In genomic region chr14:72616294-72616693, GRCh38 we compare ENCODE assay signal across 13 cellular contexts.
DNase-seq lines count a peak whose midpoint lies in the region; TF ChIP-seq lines count a peak whose summit lies in the region.
"Had no signal": no experiment of that assay in that cellular context is flagged by ENCODE, and none has a peak within 500 bp of the region (broad histone marks: within the 10 kb centered on the region; RNA-seq: fewer than 3 reads in every experiment).

No MANE protein-coding gene starts in this region.

- H3K4me3 Mint-ChIP-seq in MCF 10A (ENCODE audit: unreplicated experiment) (no peak overlapping the region), type B pancreatic cell (peak overlapping the region; percentile 16)

- H3K4me1 ChIP-seq in mammary epithelial cell (ENCODE audit: insufficient read depth, low read length) (peaks cover 48% of the 10 kb centered on the region), prostate gland (replicated peaks) (no peaks in the 10 kb centered on the region)

- H3K9me3 ChIP-seq in mammary epithelial cell (replicated peaks; ENCODE audit: insufficient read depth, low read length) = no peaks in the 10 kb centered on the region
- no peaks in the 10 kb centered on the region for H3K9me3 ChIP-seq in prostate gland

- POLR2A ChIA-PET in MCF 10A (lab: Yijun Ruan, JAX) = no interaction called here

- H4K20me1 ChIP-seq in mammary epithelial cell (ENCODE audit: insufficient read depth, low read length) = no peaks in the 10 kb centered on the region

- H3K36me3 Mint-ChIP-seq in MCF 10A (ENCODE audit: insufficient read depth, unreplicated experiment) (no peaks in the 10 kb centered on the region), type B pancreatic cell (no peaks in the 10 kb centered on the region)

- no peaks in the 10 kb centered on the region for H3K79me2 ChIP-seq in mammary epithelial cell (ENCODE audit: insufficient read depth, low read length)

- H3K36me3 ChIP-seq in mammary epithelial cell (ENCODE audit: insufficient read depth, low read length) (no peaks in the 10 kb centered on the region), prostate gland (no peaks in the 10 kb centered on the region)

- DNase-seq in MCF 10A (ENCODE audit: unreplicated experiment) (no peak), mammary epithelial cell (no peak), dermis blood vessel endothelial cell (peak; percentile 29), left kidney (ENCODE audit: low read depth, low spot score) (peak; percentile 61), type B pancreatic cell (ENCODE audit: extremely low spot score, unreplicated experiment) (peak; percentile 18), prostate gland (ENCODE audit: low spot score) (no peak), RPMI8226 (no peak), DMS153 treated with DMSO at 0.1 percent for 48 hours (lab: John Stamatoyannopoulos, UW; ENCODE audit: unreplicated experiment) (no peak)
- DNase-seq: activated naive CD4-positive, alpha-beta T cell treated with anti-CD3 and anti-CD28 coated beads, Interleukin-2, amount 50 U/mL, for 16 hours; cerebellar nuclear complex; Kasumi-1; NCI-H1694 had no signal

- BruUV-seq in MCF 10A (replicated peaks; lab: Mats Ljungman, UMichigan) (no TSS peak), mammary epithelial cell (replicated peaks; lab: Mats Ljungman, UMichigan) (no TSS peak)

- no peaks in the 10 kb centered on the region for H3K27me3 ChIP-seq in mammary epithelial cell (ENCODE audit: insufficient read depth, low read length)
- no peaks in the 10 kb centered on the region for H3K27me3 ChIP-seq in prostate gland (replicated peaks; ENCODE audit: insufficient read depth)

- in situ Hi-C loops in mammary epithelial cell (cut with MboI; ENCODE audit: low sequenced_read_pairs in 2 of 2) = no loop called here

- peak overlapping the region; percentile 61 for H3K27ac Mint-ChIP-seq in MCF 10A (ENCODE audit: low read depth, unreplicated experiment)
- H3K27ac Mint-ChIP-seq in type B pancreatic cell = peak overlapping the region; percentile 21

- H3K4me2 ChIP-seq in mammary epithelial cell (ENCODE audit: insufficient read depth, low read depth, low read length) = no peak overlapping the region

- H3K27ac ChIP-seq in mammary epithelial cell (ENCODE audit: insufficient read depth, low read depth, low read length) (no peak overlapping the region), prostate gland (no peak overlapping the region)
- H3K27ac ChIP-seq: HL-60 had no signal

- CTCF ChIA-PET in MCF 10A (lab: Yijun Ruan, JAX) (no interaction called here), mammary epithelial cell (lab: Charles Lee; ENCODE audit: low non-redundant PET) (no interaction called here)

- H3K9me3 Mint-ChIP-seq in MCF 10A (ENCODE audit: unreplicated experiment) (no peaks in the 10 kb centered on the region), type B pancreatic cell (no peaks in the 10 kb centered on the region)

- TF ChIP-seq CTCF in MCF 10A (IDR thresholded peaks at IDR 0.05; ENCODE audit: unreplicated experiment) (no peak), mammary epithelial cell (conservative IDR thresholded peaks at IDR 0.05 in 1 of 2, IDR thresholded peaks at IDR 0.05 in 1 of 2; ENCODE audit: extremely low read depth in 1 of 2, insufficient read depth in 1 of 2, low read depth in 1 of 2, low read length in 2 of 2) (no peak), type B pancreatic cell (conservative IDR thresholded peaks at IDR 0.05) (no peak), prostate gland (IDR thresholded peaks at IDR 0.05) (no peak)

- H3K4me3 ChIP-seq in mammary epithelial cell (replicated peaks in 1 of 3; ENCODE audit: insufficient read depth in 1 of 3, low read depth in 2 of 3, low read length in 3 of 3) (no peak overlapping the region), prostate gland (no peak overlapping the region)

- intact Hi-C loops in MCF 10A (cut with micrococcal nuclease) (no loop called here), mammary epithelial cell (cut with micrococcal nuclease) (loop anchor here (5.0 kb wide), 2 partner anchors 51 to 276 kb away; partner anchors contain the start of gene DPF3), prostate gland (cut with DNase I) (no loop called here)

- peaks cover 7% of the 10 kb centered on the region for H3K4me1 Mint-ChIP-seq in MCF 10A (ENCODE audit: insufficient read depth, unreplicated experiment)
- H3K4me1 Mint-ChIP-seq in type B pancreatic cell (ENCODE audit: unreplicated experiment) = peaks cover 39% of the 10 kb centered on the region

- H2AFZ ChIP-seq in mammary epithelial cell (ENCODE audit: low read depth, low read length) = no peak overlapping the region

- 92% methylated on average over 4 of the region's 4 CpGs for WGBS in mammary epithelial cell (ENCODE audit: low coverage, missing lambda C conversion rate)
- WGBS in prostate gland = 30% methylated on average over 4 of the region's 4 CpGs

- no peak for TF ChIP-seq POLR2A in prostate gland (IDR thresholded peaks at IDR 0.05)

- dilution Hi-C loops in mammary epithelial cell (cut with HindIII; ENCODE audit: low sequenced_read_pairs) = no loop called here

- H3K9ac ChIP-seq in mammary epithelial cell (ENCODE audit: insufficient read depth, low read length) = no peak overlapping the region

- H3K27me3 Mint-ChIP-seq in MCF 10A (ENCODE audit: insufficient read depth, unreplicated experiment) (no peaks in the 10 kb centered on the region), type B pancreatic cell (peaks cover 4% of the 10 kb centered on the region)

Comparison
In these comparisons a context has a peak if more than half of its experiments do, and no peak if none do; other contexts are left out.
1. DNase-seq: peak in dermis blood vessel endothelial cell (single experiment), left kidney (single experiment) and type B pancreatic cell (single experiment); none in MCF 10A (single experiment), mammary epithelial cell (single experiment), prostate gland (single experiment), RPMI8226 (single experiment) and DMS153 treated with DMSO at 0.1 percent for 48 hours (single experiment).